ENCODE assay signal across 9 cellular contexts in the genomic region with DNA sequence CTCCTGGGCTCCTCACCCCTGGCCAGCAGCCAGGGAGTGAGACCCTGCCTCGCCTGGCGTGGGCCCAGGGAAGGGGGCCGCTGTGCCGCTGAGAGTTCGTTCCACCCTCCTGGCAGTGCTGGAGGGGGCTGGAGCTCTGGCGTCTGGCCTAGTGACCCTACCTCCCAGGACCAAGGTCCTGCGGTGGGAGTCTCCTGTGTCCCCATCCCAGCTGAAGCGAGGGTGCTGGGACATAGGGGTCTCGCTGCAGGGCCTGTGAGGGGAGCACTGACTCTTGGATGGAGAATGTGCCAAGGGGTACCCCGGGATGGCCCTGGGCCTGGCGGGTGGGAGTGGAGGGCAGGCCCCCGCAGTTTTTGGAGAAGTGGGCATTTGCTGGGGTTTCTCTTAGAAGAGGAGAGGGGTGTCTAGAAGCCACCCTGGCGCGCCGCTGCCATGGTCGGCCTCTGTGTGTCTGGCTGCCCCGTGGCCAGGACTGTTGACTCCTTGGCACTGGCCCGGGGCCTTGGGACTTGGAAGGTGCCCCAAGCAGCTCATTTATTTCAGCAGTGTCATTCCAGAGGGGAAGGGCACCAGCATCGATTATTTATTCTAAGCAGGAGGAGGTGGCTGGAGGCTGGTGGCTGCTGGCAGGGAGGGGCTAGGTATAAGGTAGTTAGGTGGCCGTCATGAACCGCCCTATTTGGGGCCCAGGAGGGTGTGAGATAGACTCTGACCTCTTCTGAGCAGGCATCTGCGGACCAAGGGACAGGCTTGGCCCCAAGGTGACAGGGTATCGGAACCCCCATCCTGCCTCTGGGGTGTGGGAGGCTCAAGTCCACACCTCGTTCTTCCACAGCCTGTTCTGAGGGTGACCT. TPM values are rescaled to one million over a fixed set of nuclear protein-coding genes. Genes with fewer than 3 reads are reported as not detected.
DNase-seq lines count a peak whose midpoint lies in the region; ATAC-seq and TF ChIP-seq lines count a peak whose summit lies in the region.
"Had no signal": no experiment of that assay in that cellular context is flagged by ENCODE, and none has a peak within 500 bp of the region (broad histone marks: within the 10 kb centered on the region; RNA-seq: fewer than 3 reads in every experiment).

No MANE protein-coding gene starts in this region.

- H3K4me3 ChIP-seq in HEK293 (ENCODE audit: low read depth, low read length) (peak overlapping the region; percentile 66), hepatocyte (peak overlapping the region; percentile 97), spleen (peak overlapping the region in 2 of 8 donors; percentile 68 to 84)

- H3K79me2 ChIP-seq in hepatocyte = peaks cover 67% of the 10 kb centered on the region

- intact Hi-C loops in sciatic nerve (cut with DNase I) (no loop called here), spleen (cut with DNase I; ENCODE audit: low total_unique reads) (loop anchor here (10.0 kb wide), 1 partner anchor 110 kb away; no protein-coding TSS in a partner anchor)

- TF ChIP-seq POLR2A in spleen (IDR thresholded peaks at IDR 0.05) = no peak

- peak overlapping the region; percentile 63 for H2AFZ ChIP-seq in hepatocyte

- CTCF ChIA-PET in HEK293 (lab: Yijun Ruan, JAX) = interaction anchor here (0.5 to 1.7 kb wide), 2 partner anchors 111 to 373 kb away, joined by 5 to 6 read pairs; no protein-coding TSS in a partner anchor

- H3K27ac ChIP-seq in HEK293 (ENCODE audit: extremely low read depth, low read depth, low read length) (peak overlapping the region; percentile 70; the same call in 1 of the 2 replicates), hepatocyte (peak overlapping the region; percentile 99), spleen (peak overlapping the region in 2 of 8 donors; percentile 66 to 75)

- H3K4me1 ChIP-seq in HEK293 (ENCODE audit: control insufficient read depth, insufficient read depth, low read length) (peaks cover 6% of the 10 kb centered on the region), hepatocyte (ENCODE audit: insufficient read depth) (peaks cover 17% of the 10 kb centered on the region), spleen (peaks cover 6 to 32% (median 22%) of the 10 kb centered on the region in 6 donors)

- H4K20me1 ChIP-seq in hepatocyte (ENCODE audit: insufficient read depth, poor library complexity, severe bottlenecking) = peaks cover 35% of the 10 kb centered on the region

- H3K9me2 ChIP-seq in hepatocyte (replicated peaks; ENCODE audit: insufficient read depth) = no peaks in the 10 kb centered on the region

- no peak for DNase-seq in activated naive CD8-positive, alpha-beta T cell treated with anti-CD3 and anti-CD28 coated beads, Interleukin-2, amount 50 U/mL, for 24 hours
- DNase-seq in hepatocyte (ENCODE audit: low spot score) (peak; percentile 80), sciatic nerve (ENCODE audit: low spot score) (no peak), NCI-H2171 (lab: John Stamatoyannopoulos, UW) (no peak), spleen (no peak), NCI-H2107 treated with DMSO at 0.1 percent for 48 hours (lab: John Stamatoyannopoulos, UW; ENCODE audit: unreplicated experiment) (no peak)

- no peak for TF ChIP-seq CTCF in HEK293 (tag by site-specific recombination; IDR thresholded peaks at IDR 0.05)
- no peak for TF ChIP-seq CTCF in hepatocyte (IDR thresholded peaks at IDR 0.05; ENCODE audit: poor library complexity)
- TF ChIP-seq CTCF in spleen (IDR thresholded peaks at IDR 0.05 in 8 of 11, conservative IDR thresholded peaks at IDR 0.05 in 3 of 11) = no peak

- H3K36me3 ChIP-seq in HEK293 (ENCODE audit: control insufficient read depth in 2 of 2, insufficient read depth in 1 of 2, low read length in 2 of 2) = no peaks in the 10 kb centered on the region; a peak in 1 of 3 replicates
- H3K36me3 ChIP-seq in hepatocyte (replicated peaks; ENCODE audit: insufficient read depth, low read depth) = no peaks in the 10 kb centered on the region
- H3K36me3 ChIP-seq in spleen = no peaks in the 10 kb centered on the region

- WGBS in hepatocyte (ENCODE audit: low lambda C conversion rate, missing lambda C conversion rate) = 51% methylated on average over 24 of the region's 24 CpGs
- WGBS in spleen, 5 donors = 70 to 91% (median 86%) methylated on average over 8 to 24 of the region's 24 CpGs

- peaks cover 17% of the 10 kb centered on the region for H3K4me1 Mint-ChIP-seq in activated naive CD8-positive, alpha-beta T cell treated with anti-CD3 and anti-CD28 coated beads, Interleukin-2, amount 50 U/mL, for 24 hours

- no peaks in the 10 kb centered on the region for H3K9me3 Mint-ChIP-seq in activated naive CD8-positive, alpha-beta T cell treated with anti-CD3 and anti-CD28 coated beads, Interleukin-2, amount 50 U/mL, for 24 hours
- H3K9me3 Mint-ChIP-seq: dendritic cell treated with granulocyte-macrophage colony-stimulating factor and Interleukin-4, amounts not matched to agents 40 ng/mL and 50 ng/mL, for 4 days had no signal

- H3K27me3 ChIP-seq in hepatocyte = no peaks in the 10 kb centered on the region
- H3K27me3 ChIP-seq in spleen (replicated peaks in 1 of 7) = peaks cover 0 to 32% (median 16%) of the 10 kb centered on the region in 7 donors

- peak overlapping the region; percentile 34 for H3K4me3 Mint-ChIP-seq in activated naive CD8-positive, alpha-beta T cell treated with anti-CD3 and anti-CD28 coated beads, Interleukin-2, amount 50 U/mL, for 24 hours

- H3K27me3 Mint-ChIP-seq in activated naive CD8-positive, alpha-beta T cell treated with anti-CD3 and anti-CD28 coated beads, Interleukin-2, amount 50 U/mL, for 24 hours = peaks cover 7% of the 10 kb centered on the region

- H3K9me3 ChIP-seq in HEK293 (ENCODE audit: control insufficient read depth, insufficient read depth, low read depth, low read length) = no peaks in the 10 kb centered on the region
- no peaks in the 10 kb centered on the region for H3K9me3 ChIP-seq in hepatocyte (ENCODE audit: low read depth)
- H3K9me3 ChIP-seq in spleen = no peaks in the 10 kb centered on the region

- no peak for ATAC-seq in activated naive CD8-positive, alpha-beta T cell treated with anti-CD3 and anti-CD28 coated beads, Interleukin-2, amount 50 U/mL, for 24 hours
- ATAC-seq in sciatic nerve (peak; percentile 6), HG03095 (IDR thresholded peaks at IDR 0.05; ENCODE audit: unreplicated experiment) (no peak)

- peak overlapping the region; percentile 97 for H3K4me2 ChIP-seq in hepatocyte

- H3K27ac Mint-ChIP-seq in activated naive CD8-positive, alpha-beta T cell treated with anti-CD3 and anti-CD28 coated beads, Interleukin-2, amount 50 U/mL, for 24 hours = no peak overlapping the region
- H3K27ac Mint-ChIP-seq: dendritic cell treated with granulocyte-macrophage colony-stimulating factor and Interleukin-4, amounts not matched to agents 40 ng/mL and 50 ng/mL, for 4 days had no signal

- POLR2A ChIA-PET in HEK293 (lab: Yijun Ruan, JAX) = no interaction called here

- H3K36me3 Mint-ChIP-seq in activated naive CD8-positive, alpha-beta T cell treated with anti-CD3 and anti-CD28 coated beads, Interleukin-2, amount 50 U/mL, for 24 hours (ENCODE audit: low read depth) = no peaks in the 10 kb centered on the region

TF ChIP-seq in HEK293, 187 proteins besides CTCF, POLR2A, EP300 and RAD21:
- TF ChIP-seq ZNF341 (tag by site-specific recombination; IDR thresholded peaks at IDR 0.05; ENCODE audit: low read depth) (peak; percentile 54), SP2 (tag by site-specific recombination; IDR thresholded peaks at IDR 0.05) (peak; percentile 7; the same call in 1 of the 2 replicates), ZNF629 (tag by site-specific recombination; IDR thresholded peaks at IDR 0.05) (no peak)

RNA-seq across cellular contexts. Expression of a gene that starts 1.5 kb away (rescaled TPM):
- 27.8 and 34.9 TPM in 2 replicates for total RNA-seq in hepatocyte
- 39.6 and 46.7 TPM in 2 replicates for polyA plus RNA-seq in hepatocyte
- 29.5 TPM for total RNA-seq in sciatic nerve
- total RNA-seq in spleen = 1 to 10 TPM; 2.9 to 6.6 (median 4.6) TPM
- 1 to 10 TPM; 2.4 to 3.1 (median 2.6) TPM for polyA plus RNA-seq in spleen
